11 cellular contexts compared by ENCODE assay signal in the genomic region with DNA sequence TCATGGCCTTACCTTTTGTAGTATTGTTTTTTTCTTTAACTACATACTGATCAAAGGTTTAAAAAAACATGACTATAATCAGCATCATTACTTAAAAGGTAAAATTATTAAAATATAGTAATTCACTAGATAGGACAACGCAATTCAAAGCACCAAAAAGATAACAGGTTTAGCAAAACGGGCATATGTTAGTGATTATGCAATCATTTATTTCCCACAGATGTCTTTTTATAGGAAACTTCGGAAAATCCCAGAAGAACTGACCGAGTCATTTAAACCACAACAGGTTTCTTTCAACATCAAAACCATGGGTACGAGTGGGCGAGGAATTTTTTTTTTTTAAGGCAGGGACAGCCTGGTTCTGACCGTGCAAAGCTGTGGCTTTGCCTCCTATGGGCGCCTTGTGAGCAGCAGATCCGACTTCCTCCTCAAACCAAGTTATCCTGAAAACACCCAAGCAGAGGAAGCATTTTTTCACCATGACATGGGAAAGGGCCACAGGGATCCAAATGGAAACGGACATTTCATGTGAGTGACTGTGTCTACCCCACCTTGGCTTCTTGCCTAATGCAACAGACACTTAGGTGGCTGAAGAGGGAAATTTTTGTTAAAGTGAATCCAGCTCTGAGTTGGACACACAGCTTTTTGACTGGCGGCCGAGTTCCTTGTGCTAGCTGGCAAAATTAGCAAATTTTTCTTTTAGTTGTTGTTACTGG.
DNase-seq lines count a peak whose midpoint lies in the region; ATAC-seq and TF ChIP-seq lines count a peak whose summit lies in the region.
"Had no signal": no experiment of that assay in that cellular context is flagged by ENCODE, and none has a peak within 500 bp of the region (broad histone marks: within the 10 kb centered on the region; RNA-seq: fewer than 3 reads in every experiment).

No MANE protein-coding gene starts in this region.

- peak overlapping the region; percentile 79 to 84 for H3K27ac ChIP-seq in thoracic aorta

- H3K9me3 Mint-ChIP-seq in activated CD8-positive, alpha-beta memory T cell treated with anti-CD3 and anti-CD28 coated beads, Interleukin-2, amount 10 ng/mL, durations not matched to agents 7 days and 5 days (ENCODE audit: low read depth), result no peaks in the 10 kb centered on the region

- H3K9me3 ChIP-seq in thoracic aorta, result no peaks in the 10 kb centered on the region

- ATAC-seq in left cardiac atrium (peak; percentile 82 to 94), thoracic aorta (ENCODE audit: insufficient number of reproducible peaks, low FRiP score, low read depth) (peak; percentile 89), HG03095 (IDR thresholded peaks at IDR 0.05; ENCODE audit: unreplicated experiment) (no peak)
- no peak for ATAC-seq in activated CD8-positive, alpha-beta memory T cell treated with anti-CD3 and anti-CD28 coated beads, Interleukin-2, amount 10 ng/mL, durations not matched to agents 7 days and 5 days

- H3K4me3 ChIP-seq in HFF-Myc (replicated peaks; ENCODE audit: low read depth, low read length), result peak overlapping the region; percentile 16
- peak overlapping the region; percentile 58 for H3K4me3 ChIP-seq in thoracic aorta

- peaks cover 9 to 15% of the 10 kb centered on the region in 2 donors for H3K4me1 ChIP-seq in thoracic aorta (ENCODE audit: control insufficient read depth in 1 of 2, low read depth in 2 of 2)

- no peaks in the 10 kb centered on the region for H3K4me1 Mint-ChIP-seq in activated CD8-positive, alpha-beta memory T cell treated with anti-CD3 and anti-CD28 coated beads, Interleukin-2, amount 10 ng/mL, durations not matched to agents 7 days and 5 days

- peaks cover 6% of the 10 kb centered on the region for H3K27me3 Mint-ChIP-seq in activated CD8-positive, alpha-beta memory T cell treated with anti-CD3 and anti-CD28 coated beads, Interleukin-2, amount 10 ng/mL, durations not matched to agents 7 days and 5 days

- no peak overlapping the region for H3K4me3 Mint-ChIP-seq in activated CD8-positive, alpha-beta memory T cell treated with anti-CD3 and anti-CD28 coated beads, Interleukin-2, amount 10 ng/mL, durations not matched to agents 7 days and 5 days

- intact Hi-C loops in left cardiac atrium (cut with DNase I), result no loop called here

- CTCF ChIA-PET in activated CD8-positive, alpha-beta memory T cell treated with anti-CD3 and anti-CD28 coated beads, Interleukin-2, amount 10 ng/mL, durations not matched to agents 7 days and 5 days (lab: Charles Lee), result no interaction called here

- TF ChIP-seq CTCF in HFF-Myc (IDR thresholded peaks at IDR 0.05; ENCODE audit: low read depth, low read length, missing control alignments), result no peak
- no peak for TF ChIP-seq CTCF in thoracic aorta (IDR thresholded peaks at IDR 0.05)

- no peak overlapping the region for H3K27ac Mint-ChIP-seq in activated CD8-positive, alpha-beta memory T cell treated with anti-CD3 and anti-CD28 coated beads, Interleukin-2, amount 10 ng/mL, durations not matched to agents 7 days and 5 days

- no peaks in the 10 kb centered on the region for H3K36me3 ChIP-seq in thoracic aorta

- DNase-seq in HFF-Myc (ENCODE audit: extremely low read depth, low read depth), result peak; percentile 96
- peak; percentile 91 for DNase-seq in astrocyte of the hippocampus (ENCODE audit: low read depth, low spot score)
- peak; percentile 75 for DNase-seq in left cardiac atrium
- DNase-seq in thoracic aorta (ENCODE audit: low spot score), result peak; percentile 39
- no peak for DNase-seq in activated effector memory CD4-positive, alpha-beta T cell treated with anti-CD3 and anti-CD28 coated beads, Interleukin-2, amount 50 U/mL, for 16 hours
- no peak for DNase-seq in activated CD8-positive, alpha-beta memory T cell treated with anti-CD3 and anti-CD28 coated beads, Interleukin-2, amount 10 ng/mL, durations not matched to agents 7 days and 5 days
- DNase-seq in NCI-H128 (lab: John Stamatoyannopoulos, UW; ENCODE audit: unreplicated experiment), result no peak
- DNase-seq: activated CD4-positive, alpha-beta T cell treated with anti-CD3 and anti-CD28 coated beads, Interleukin-2, amount 50 U/mL, for 4 hours; NCI-H510A treated with DMSO at 0.1 percent for 48 hours; stimulated activated naive CD4-positive, alpha-beta T cell treated with Interleukin-2 at 50 U/mL for 16 hours had no signal

- H3K36me3 Mint-ChIP-seq in activated CD8-positive, alpha-beta memory T cell treated with anti-CD3 and anti-CD28 coated beads, Interleukin-2, amount 10 ng/mL, durations not matched to agents 7 days and 5 days, result no peaks in the 10 kb centered on the region

- no peaks in the 10 kb centered on the region for H3K27me3 ChIP-seq in thoracic aorta (replicated peaks; ENCODE audit: insufficient read depth)

Comparison
In these comparisons a context has a peak if more than half of its experiments do, and no peak if none do; other contexts are left out.
1. DNase-seq: peak in HFF-Myc (single experiment), astrocyte of the hippocampus (single experiment), left cardiac atrium (single experiment) and thoracic aorta (single experiment); none in activated effector memory CD4-positive, alpha-beta T cell treated with anti-CD3 and anti-CD28 coated beads, Interleukin-2, amount 50 U/mL, for 16 hours (single experiment), activated CD8-positive, alpha-beta memory T cell treated with anti-CD3 and anti-CD28 coated beads, Interleukin-2, amount 10 ng/mL, durations not matched to agents 7 days and 5 days (single experiment) and NCI-H128 (single experiment).
2. ATAC-seq: peak in left cardiac atrium (2 of 2) and thoracic aorta (single experiment); none in activated CD8-positive, alpha-beta memory T cell treated with anti-CD3 and anti-CD28 coated beads, Interleukin-2, amount 10 ng/mL, durations not matched to agents 7 days and 5 days (single experiment) and HG03095 (single experiment).